19 cellular contexts compared by ENCODE assay signal in genomic region chr16:14102925-14103720, GRCh38. TPM values are rescaled to one million over a fixed set of nuclear protein-coding genes. Genes with fewer than 3 reads are reported as not detected.
DNase-seq lines count a peak whose midpoint lies in the region; ATAC-seq and TF ChIP-seq lines count a peak whose summit lies in the region.
"Had no signal": no experiment of that assay in that cellular context is flagged by ENCODE, and none has a peak within 500 bp of the region (broad histone marks: within the 10 kb centered on the region; RNA-seq: fewer than 3 reads in every experiment).

No MANE protein-coding gene starts in this region.

- H3K4me3 ChIP-seq in esophagus muscularis mucosa (no peak overlapping the region), mucosa of descending colon (no peak overlapping the region), stomach smooth muscle (ENCODE audit: low read length in 2 of 2) (peak overlapping the region; percentile 0 to 29), MM.1S (ENCODE audit: low read length) (no peak overlapping the region)

- peak overlapping the region; percentile 18; the same call in 1 of the 2 replicates for H3K27ac Mint-ChIP-seq in WTC11

- no peaks in the 10 kb centered on the region for H3K79me2 ChIP-seq in MM.1S (ENCODE audit: low read length)

- POLR2A ChIA-PET in WTC11 (lab: Charles Lee): no interaction called here

- CTCF ChIA-PET in WTC11 (lab: Charles Lee): interaction anchor here (1.5 kb wide), 1 partner anchor 167 kb away, joined by 5 read pairs; no protein-coding TSS in a partner anchor

- H3K9me3 ChIP-seq in esophagus muscularis mucosa (no peaks in the 10 kb centered on the region), mucosa of descending colon (no peaks in the 10 kb centered on the region), stomach smooth muscle (ENCODE audit: control insufficient read depth in 2 of 2, low read length in 2 of 2) (no peaks in the 10 kb centered on the region), MM.1S (replicated peaks; ENCODE audit: insufficient read depth, low read length) (no peaks in the 10 kb centered on the region)
- H3K9me3 ChIP-seq: BE2C had no signal

- H3K4me2 ChIP-seq in MM.1S (ENCODE audit: low read depth, low read length): no peak overlapping the region

- H3K27me3 ChIP-seq in esophagus muscularis mucosa: no peaks in the 10 kb centered on the region
- no peaks in the 10 kb centered on the region for H3K27me3 ChIP-seq in stomach smooth muscle (ENCODE audit: control insufficient read depth in 1 of 2, insufficient read depth in 2 of 2, low read length in 2 of 2)
- no peaks in the 10 kb centered on the region for H3K27me3 ChIP-seq in MM.1S (replicated peaks; ENCODE audit: insufficient read depth, low read length)
- H3K27me3 ChIP-seq: BE2C had no signal

- intact Hi-C loops in esophagus muscularis mucosa (cut with DNase I) (no loop called here), mucosa of descending colon (cut with DNase I, micrococcal nuclease) (no loop called here)

- H3K9me3 Mint-ChIP-seq in WTC11: no peaks in the 10 kb centered on the region
- H3K9me3 Mint-ChIP-seq: CD4-positive, alpha-beta memory T cell had no signal

- H3K27ac ChIP-seq in esophagus muscularis mucosa (replicated peaks in 1 of 4) (peak overlapping the region in 3 of 4 donors; percentile 11 to 53 (median 28)), stomach smooth muscle (ENCODE audit: low read length) (no peak overlapping the region), MM.1S (ENCODE audit: low read length) (no peak overlapping the region)

- peaks cover 32% of the 10 kb centered on the region for H3K4me1 Mint-ChIP-seq in WTC11

- 71% methylated on average over 2 of the region's 2 CpGs for WGBS in esophagus muscularis mucosa

- H2AFZ ChIP-seq in MM.1S (ENCODE audit: low read length): no peak overlapping the region

- no peak for TF ChIP-seq EP300 in esophagus muscularis mucosa (IDR thresholded peaks at IDR 0.05)

- no peak for DNase-seq in WTC11 (ENCODE audit: low spot score)
- no peak for DNase-seq in esophagus muscularis mucosa (ENCODE audit: extremely low spot score)
- no peak for DNase-seq in mucosa of descending colon
- no peak for DNase-seq in MM.1S
- no peak for DNase-seq in inferior parietal cortex (ENCODE audit: extremely low spot score)
- DNase-seq: BE2C; CD4-positive, alpha-beta memory T cell; DMS79 treated with DMSO at 0.1 percent for 48 hours; KG1; NCI-H1105 treated with DMSO at 0.1 percent for 48 hours; NCI-H187; NCI-H2171; NCI-H446 treated with DMSO at 0.1 percent for 48 hours; NCI-H774; SHP77 treated with DMSO at 0.1 percent for 48 hours had no signal

- H3K9me2 ChIP-seq in MM.1S (replicated peaks; ENCODE audit: insufficient read depth, low read length): no peaks in the 10 kb centered on the region

- peaks cover 41 to 98% (median 89%) of the 10 kb centered on the region in 4 donors for H3K4me1 ChIP-seq in esophagus muscularis mucosa
- H3K4me1 ChIP-seq in mucosa of descending colon (ENCODE audit: low read depth): peaks cover 34% of the 10 kb centered on the region
- H3K4me1 ChIP-seq in stomach smooth muscle (ENCODE audit: control insufficient read depth, insufficient read depth, low read length): peaks cover 24% of the 10 kb centered on the region
- H3K4me1 ChIP-seq in MM.1S (ENCODE audit: low read length): peaks cover 9% of the 10 kb centered on the region; the same call in 1 of the 2 replicates
- H3K4me1 ChIP-seq: BE2C had no signal

- H3K4me3 Mint-ChIP-seq in WTC11: no peak overlapping the region

- TF ChIP-seq CTCF in WTC11 (IDR thresholded peaks at IDR 0.05) (no peak), esophagus muscularis mucosa (IDR thresholded peaks at IDR 0.05) (no peak), mucosa of descending colon (IDR thresholded peaks at IDR 0.05) (no peak), MM.1S (IDR thresholded peaks at IDR 0.05; ENCODE audit: low read length) (no peak)

- no peaks in the 10 kb centered on the region for H4K20me1 ChIP-seq in MM.1S (ENCODE audit: insufficient read depth, low read length)

- no peak for TF ChIP-seq POLR2A in esophagus muscularis mucosa (IDR thresholded peaks at IDR 0.05; ENCODE audit: low read depth)

- no peaks in the 10 kb centered on the region for H3F3A ChIP-seq in MM.1S (ENCODE audit: insufficient read depth, low read length)

- H3K27me3 Mint-ChIP-seq in WTC11 (ENCODE audit: low read depth): no peaks in the 10 kb centered on the region
- H3K27me3 Mint-ChIP-seq: CD4-positive, alpha-beta memory T cell had no signal

- ATAC-seq in WTC11 (no peak), mucosa of descending colon (peak; percentile 80), GM18868 (IDR thresholded peaks at IDR 0.05; ENCODE audit: unreplicated experiment) (no peak), GM21367 (IDR thresholded peaks at IDR 0.05; ENCODE audit: unreplicated experiment) (no peak)
- ATAC-seq: Panc1 had no signal

- H3K9ac ChIP-seq in stomach smooth muscle (ENCODE audit: low read length in 2 of 2): no peak overlapping the region
- no peak overlapping the region for H3K9ac ChIP-seq in MM.1S (ENCODE audit: low read length)

- H3K36me3 Mint-ChIP-seq in WTC11: no peaks in the 10 kb centered on the region
- H3K36me3 Mint-ChIP-seq: CD4-positive, alpha-beta memory T cell had no signal

- H3K36me3 ChIP-seq in esophagus muscularis mucosa (no peaks in the 10 kb centered on the region), mucosa of descending colon (ENCODE audit: low read depth) (no peaks in the 10 kb centered on the region), stomach smooth muscle (ENCODE audit: control insufficient read depth in 2 of 2, insufficient read depth in 2 of 2, low read length in 2 of 2) (no peaks in the 10 kb centered on the region), MM.1S (replicated peaks; ENCODE audit: insufficient read depth, low read length) (no peaks in the 10 kb centered on the region)
- H3K36me3 ChIP-seq: BE2C had no signal

TF ChIP-seq in WTC11, 78 proteins besides CTCF, POLR2A, EP300 and RAD21:
- no peak for TF ChIP-seq ETV6 (CRISPR knock-in tag; IDR thresholded peaks at IDR 0.05)
- no peak for TF ChIP-seq NFE2L1 (CRISPR knock-in tag; IDR thresholded peaks at IDR 0.05)
- TF ChIP-seq CBFB (CRISPR knock-in tag; IDR thresholded peaks at IDR 0.05; ENCODE audit: low read depth): no peak
- no peak for TF ChIP-seq ZNF532 (CRISPR knock-in tag; IDR thresholded peaks at IDR 0.05; ENCODE audit: borderline replicate concordance)
- no peak for TF ChIP-seq USF2 (CRISPR knock-in tag; IDR thresholded peaks at IDR 0.05)
- no peak for TF ChIP-seq KAT7 (CRISPR knock-in tag; IDR thresholded peaks at IDR 0.05; ENCODE audit: borderline replicate concordance)
- no peak for TF ChIP-seq OVOL2 (CRISPR knock-in tag; IDR thresholded peaks at IDR 0.05; ENCODE audit: borderline replicate concordance)
- TF ChIP-seq ATF2 (CRISPR knock-in tag; IDR thresholded peaks at IDR 0.05; ENCODE audit: borderline replicate concordance, low read depth): no peak
- no peak for TF ChIP-seq NR3C1 (CRISPR knock-in tag; conservative IDR thresholded peaks at IDR 0.05; ENCODE audit: low read depth)
- TF ChIP-seq NFATC4 (CRISPR knock-in tag; IDR thresholded peaks at IDR 0.05): no peak

RNA-seq across cellular contexts. Expression of gene MRTFB, which starts 32.0 kb away (rescaled TPM):
- total RNA-seq in WTC11 (2021) (27.7 to 30.8 TPM (median 30.0 TPM) in 3 replicates), esophagus muscularis mucosa (10 to 100 TPM; 36.3 to 63.6 (median 48.2) TPM), mucosa of descending colon (10 to 100 TPM; 40.0 to 49.9 (median 40.0) TPM)

Comparison
In these comparisons a context has a peak if more than half of its experiments do, and no peak if none do; other contexts are left out.
1. H3K27ac ChIP-seq: peak in esophagus muscularis mucosa (3 of 4); none in stomach smooth muscle (single experiment) and MM.1S (single experiment).
2. H3K4me3 ChIP-seq: peak in stomach smooth muscle (2 of 2); none in esophagus muscularis mucosa (0 of 4), mucosa of descending colon (single experiment) and MM.1S (single experiment).